Comparison of ENCODE assay signal across 17 cellular contexts in genomic region chr9:137588311-137588710, GRCh38. TPM values are rescaled to one million over a fixed set of nuclear protein-coding genes. Genes with fewer than 3 reads are reported as not detected.
DNase-seq lines count a peak whose midpoint lies in the region; ATAC-seq and TF ChIP-seq lines count a peak whose summit lies in the region.
"Had no signal": no experiment of that assay in that cellular context is flagged by ENCODE, and none has a peak within 500 bp of the region (broad histone marks: within the 10 kb centered on the region; RNA-seq: fewer than 3 reads in every experiment).

No MANE protein-coding gene starts in this region.

- H3K4me3 Mint-ChIP-seq in GM23338: peak overlapping the region; percentile 88; the same call in 2 of the 3 replicates
- H3K4me3 Mint-ChIP-seq in activated CD8-positive, alpha-beta T cell treated with anti-CD3 and anti-CD28 coated beads, Interleukin-2, amount 10 ng/mL, durations not matched to agents 7 days and 5 days: peak overlapping the region; percentile 29
- peak overlapping the region; percentile 51 for H3K4me3 Mint-ChIP-seq in memory B cell

- ATAC-seq in GM23338 (no peak), memory B cell (ENCODE audit: low read depth) (no peak), GM21619 (IDR thresholded peaks at IDR 0.05; ENCODE audit: unreplicated experiment) (no peak)
- ATAC-seq in activated CD8-positive, alpha-beta T cell treated with anti-CD3 and anti-CD28 coated beads, Interleukin-2, amount 10 ng/mL, durations not matched to agents 7 days and 5 days: no peak
- ATAC-seq: activated CD4-positive, CD25-positive, alpha-beta regulatory T cell treated with anti-CD3 and anti-CD28 coated beads, Interleukin-2, amount 50 U/mL, for 24 hours; gastrocnemius medialis had no signal

- peaks cover 58% of the 10 kb centered on the region for H3K36me3 ChIP-seq in BLaER1
- H3K36me3 ChIP-seq in GM23338 (ENCODE audit: insufficient read depth): peaks cover 15% of the 10 kb centered on the region
- peaks cover 28% of the 10 kb centered on the region for H3K36me3 ChIP-seq in right atrium auricular region

- H3K27me3 ChIP-seq in BLaER1 (no peaks in the 10 kb centered on the region), GM23338 (ENCODE audit: insufficient read depth) (no peaks in the 10 kb centered on the region), right atrium auricular region (no peaks in the 10 kb centered on the region)
- H3K27me3 ChIP-seq: adrenal gland, gastrocnemius medialis, stomach had no signal

- DNase-seq in GM23338 (ENCODE audit: low spot score) (no peak), memory B cell (ENCODE audit: low spot score in 2 of 2) (no peak), NCI-H82 (lab: John Stamatoyannopoulos, UW) (no peak), right atrium auricular region (ENCODE audit: low spot score) (no peak), hypothalamus (lab: John Stamatoyannopoulos, UW) (no peak)
- no peak for DNase-seq in activated CD8-positive, alpha-beta T cell treated with anti-CD3 and anti-CD28 coated beads, Interleukin-2, amount 10 ng/mL, durations not matched to agents 7 days and 5 days
- DNase-seq: adrenal gland; gastrocnemius medialis; left ventricle myocardium inferior; NCI-H1105 treated with DMSO at 0.1 percent for 48 hours; NCI-H510A; SIG-M5; stimulated activated CD4-positive, alpha-beta T cell treated with anti-CD3 and anti-CD28 coated beads, Interleukin-1b, Interleukin-23, amount 100 ng/mL, for 48 hours; stomach had no signal

- H2AFZ ChIP-seq in GM23338: no peak overlapping the region

- peak overlapping the region; percentile 95 for H3K9ac ChIP-seq in BLaER1

- H3K9me2 ChIP-seq in GM23338 (ENCODE audit: insufficient read depth): no peaks in the 10 kb centered on the region

- H3K9me3 Mint-ChIP-seq in GM23338 (peaks cover 2% of the 10 kb centered on the region; the same call in 1 of the 3 replicates), memory B cell (no peaks in the 10 kb centered on the region)
- H3K9me3 Mint-ChIP-seq in activated CD8-positive, alpha-beta T cell treated with anti-CD3 and anti-CD28 coated beads, Interleukin-2, amount 10 ng/mL, durations not matched to agents 7 days and 5 days (ENCODE audit: insufficient read depth): no peaks in the 10 kb centered on the region

- H3K9me3 ChIP-seq in BLaER1 (no peaks in the 10 kb centered on the region), right atrium auricular region (no peaks in the 10 kb centered on the region)
- H3K9me3 ChIP-seq: adrenal gland, gastrocnemius medialis, left ventricle myocardium inferior, stomach had no signal

- H3K4me2 ChIP-seq in BLaER1 (peak overlapping the region; percentile 92), GM23338 (no peak overlapping the region)

- peaks cover 17% of the 10 kb centered on the region for H3K79me2 ChIP-seq in GM23338 (replicated peaks; ENCODE audit: insufficient read depth)

- H3K27ac ChIP-seq in BLaER1: no peak overlapping the region
- H3K27ac ChIP-seq in GM23338 (ENCODE audit: low read depth): no peak overlapping the region
- H3K27ac ChIP-seq in right atrium auricular region: no peak overlapping the region
- H3K27ac ChIP-seq: adrenal gland, gastrocnemius medialis, left ventricle myocardium inferior had no signal

- H3K4me3 ChIP-seq in BLaER1: no peak overlapping the region
- H3K4me3 ChIP-seq in GM23338: no peak overlapping the region
- no peak overlapping the region for H3K4me3 ChIP-seq in right atrium auricular region
- H3K4me3 ChIP-seq: adrenal gland, gastrocnemius medialis had no signal

- peaks cover 5% of the 10 kb centered on the region; the same call in 2 of the 3 replicates for H3K4me1 Mint-ChIP-seq in GM23338
- peaks cover 22% of the 10 kb centered on the region for H3K4me1 Mint-ChIP-seq in activated CD8-positive, alpha-beta T cell treated with anti-CD3 and anti-CD28 coated beads, Interleukin-2, amount 10 ng/mL, durations not matched to agents 7 days and 5 days (ENCODE audit: low read depth)
- H3K4me1 Mint-ChIP-seq in memory B cell: peaks cover 7% of the 10 kb centered on the region

- CTCF ChIA-PET in activated CD8-positive, alpha-beta T cell treated with anti-CD3 and anti-CD28 coated beads, Interleukin-2, amount 10 ng/mL, durations not matched to agents 7 days and 5 days (lab: Charles Lee): interaction anchor here (2.3 to 2.5 kb wide), 2 partner anchors 9 to 14 kb away, joined by 10 to 16 read pairs; partner anchors contain the start of gene DPH7

- H4K20me1 ChIP-seq in BLaER1: peaks cover 64% of the 10 kb centered on the region
- peaks cover 14% of the 10 kb centered on the region; the same call in 1 of the 2 replicates for H4K20me1 ChIP-seq in GM23338 (replicated peaks; ENCODE audit: insufficient read depth)

- H3K27ac Mint-ChIP-seq in GM23338: no peak overlapping the region
- no peak overlapping the region for H3K27ac Mint-ChIP-seq in activated CD8-positive, alpha-beta T cell treated with anti-CD3 and anti-CD28 coated beads, Interleukin-2, amount 10 ng/mL, durations not matched to agents 7 days and 5 days
- H3K27ac Mint-ChIP-seq in memory B cell: no peak overlapping the region

- peaks cover 52% of the 10 kb centered on the region for H3K36me3 Mint-ChIP-seq in GM23338 (ENCODE audit: low read depth)
- peaks cover 13% of the 10 kb centered on the region for H3K36me3 Mint-ChIP-seq in activated CD8-positive, alpha-beta T cell treated with anti-CD3 and anti-CD28 coated beads, Interleukin-2, amount 10 ng/mL, durations not matched to agents 7 days and 5 days (ENCODE audit: low read depth)
- H3K36me3 Mint-ChIP-seq in memory B cell: peaks cover 9% of the 10 kb centered on the region

- POLR2A ChIA-PET in activated CD8-positive, alpha-beta T cell treated with anti-CD3 and anti-CD28 coated beads, Interleukin-2, amount 10 ng/mL, durations not matched to agents 7 days and 5 days (lab: Charles Lee): interaction anchor here (0.5 to 2.3 kb wide), 2 partner anchors 9 to 541 kb away, joined by 3 to 9 read pairs; partner anchors contain the start of gene DPH7

- H3K27me3 Mint-ChIP-seq in GM23338 (ENCODE audit: insufficient read depth, low read depth, poor library complexity) (peaks cover 18% of the 10 kb centered on the region), memory B cell (no peaks in the 10 kb centered on the region)
- H3K27me3 Mint-ChIP-seq in activated CD8-positive, alpha-beta T cell treated with anti-CD3 and anti-CD28 coated beads, Interleukin-2, amount 10 ng/mL, durations not matched to agents 7 days and 5 days (ENCODE audit: low read depth): no peaks in the 10 kb centered on the region

- H3F3A ChIP-seq in GM23338 (replicated peaks; ENCODE audit: low read depth): 0 out of 2 replicates have a peak, but pooled peaks cover 7% of the 10 kb centered on the region

- no peak for TF ChIP-seq CTCF in GM23338 (conservative IDR thresholded peaks at IDR 0.05; ENCODE audit: low read depth in 2 of 2)
- TF ChIP-seq CTCF in right atrium auricular region (IDR thresholded peaks at IDR 0.05): no peak

- peaks cover 28% of the 10 kb centered on the region for H3K4me1 ChIP-seq in BLaER1
- peaks cover 9% of the 10 kb centered on the region for H3K4me1 ChIP-seq in GM23338 (ENCODE audit: insufficient read depth)
- peaks cover 0 to 20% of the 10 kb centered on the region in 2 donors for H3K4me1 ChIP-seq in right atrium auricular region

TF ChIP-seq in GM23338, 12 proteins besides CTCF, POLR2A, EP300 and RAD21 (continues in another document):
- TF ChIP-seq EZH2 (IDR thresholded peaks at IDR 0.05; ENCODE audit: low read depth, unreplicated experiment) (no peak), CREB1 (CRISPR knock-in tag; IDR thresholded peaks at IDR 0.05; ENCODE audit: low read depth) (no peak)

RNA-seq across cellular contexts. Expression of gene ZMYND19, which starts 2.0 kb away (rescaled TPM):
- 50.3 and 58.5 TPM in 2 replicates for total RNA-seq in GM23338 (2014; rRNA removed; shearing (Covaris generic))
- polyA plus RNA-seq in GM23338 (2016; fragmentation: Nextera tagmentation; extraction: Ambion mirVana): 25.8 and 41.7 TPM in 2 replicates
- total RNA-seq in activated CD8-positive, alpha-beta T cell treated with anti-CD3 and anti-CD28 coated beads, Interleukin-2, amount 10 ng/mL, durations not matched to agents 7 days and 5 days: 10 to 100 TPM; 35.4 to 38.3 TPM
- total RNA-seq in right atrium auricular region: 1 to 10 TPM; 5.0 to 6.4 TPM

RNA-seq across cellular contexts. Expression of gene DPH7, which starts 9.6 kb away (rescaled TPM):
- total RNA-seq in GM23338 (2014; rRNA removed; shearing (Covaris generic)): 53.7 and 68.8 TPM in 2 replicates
- polyA plus RNA-seq in GM23338 (2016; fragmentation: Nextera tagmentation; extraction: Ambion mirVana): 44.5 and 48.8 TPM in 2 replicates
- 10 to 100 TPM; 36.8 to 37.1 TPM for total RNA-seq in activated CD8-positive, alpha-beta T cell treated with anti-CD3 and anti-CD28 coated beads, Interleukin-2, amount 10 ng/mL, durations not matched to agents 7 days and 5 days
- 10 to 100 TPM; 17.9 to 21.0 TPM for total RNA-seq in right atrium auricular region

RNA-seq across cellular contexts. Expression of gene ARRDC1, which starts 17.2 kb away (rescaled TPM):
- 33.9 and 63.8 TPM in 2 replicates for total RNA-seq in GM23338 (2014; rRNA removed; shearing (Covaris generic))
- 33.5 and 36.6 TPM in 2 replicates for polyA plus RNA-seq in GM23338 (2016; fragmentation: Nextera tagmentation; extraction: Ambion mirVana)
- 10 to 100 TPM; 42.3 to 45.1 TPM for total RNA-seq in activated CD8-positive, alpha-beta T cell treated with anti-CD3 and anti-CD28 coated beads, Interleukin-2, amount 10 ng/mL, durations not matched to agents 7 days and 5 days
- total RNA-seq in right atrium auricular region: 10 to 100 TPM; 21.4 to 37.8 TPM

RNA-seq across cellular contexts. Expression of gene EHMT1, which starts 30.5 kb away (rescaled TPM):
- total RNA-seq in GM23338 (2014; rRNA removed; shearing (Covaris generic)): 160 and 177 TPM in 2 replicates
- polyA plus RNA-seq in GM23338 (2016; fragmentation: Nextera tagmentation; extraction: Ambion mirVana): 162 and 166 TPM in 2 replicates
- total RNA-seq in activated CD8-positive, alpha-beta T cell treated with anti-CD3 and anti-CD28 coated beads, Interleukin-2, amount 10 ng/mL, durations not matched to agents 7 days and 5 days: 100 to 1,000 TPM; 112 to 115 TPM
- total RNA-seq in right atrium auricular region: 10 to 100 TPM; 24.1 to 34.6 TPM

RNA-seq across cellular contexts. Expression of gene MRPL41, which starts 36.6 kb away (rescaled TPM):
- total RNA-seq in GM23338 (2014; rRNA removed; shearing (Covaris generic)): 32.6 and 32.8 TPM in 2 replicates
- polyA plus RNA-seq in GM23338 (2016; fragmentation: Nextera tagmentation; extraction: Ambion mirVana): 146 and 165 TPM in 2 replicates
- 10 to 100 TPM; 51.4 to 55.5 TPM for total RNA-seq in activated CD8-positive, alpha-beta T cell treated with anti-CD3 and anti-CD28 coated beads, Interleukin-2, amount 10 ng/mL, durations not matched to agents 7 days and 5 days
- total RNA-seq in right atrium auricular region: 100 to 1,000 TPM; 172 to 238 TPM

Comparison
In these comparisons a context has a peak if more than half of its experiments do, and no peak if none do; other contexts are left out.
1. H3K4me3 Mint-ChIP-seq: peak in every context shown above with its lines; median percentile 88 in GM23338; 51 in memory B cell; 29 in activated CD8-positive, alpha-beta T cell treated with anti-CD3 and anti-CD28 coated beads, Interleukin-2, amount 10 ng/mL, durations not matched to agents 7 days and 5 days.